14 cellular contexts compared by ENCODE assay signal in the genomic region with DNA sequence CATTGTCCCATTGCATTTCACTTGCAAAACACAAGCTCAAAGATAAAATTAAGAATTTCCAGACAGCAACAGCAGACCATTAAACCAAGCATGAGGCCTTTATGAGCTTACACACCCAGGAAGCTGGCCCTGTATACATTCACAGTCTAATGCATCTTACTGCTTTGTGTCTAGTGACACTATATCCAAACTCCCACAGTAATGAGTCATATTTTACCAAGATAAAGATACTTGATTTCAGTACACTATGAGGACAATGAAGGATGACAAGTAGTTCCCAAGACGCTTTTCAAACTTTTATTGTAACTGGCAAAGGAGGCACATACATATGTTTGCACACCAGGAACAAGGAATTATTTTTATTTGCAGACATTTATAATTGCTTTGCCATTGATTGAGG.
"Had no signal": no experiment of that assay in that cellular context is flagged by ENCODE, and none has a peak within 500 bp of the region (broad histone marks: within the 10 kb centered on the region; RNA-seq: fewer than 3 reads in every experiment).

No MANE protein-coding gene starts in this region.

- DNase-seq: amniotic stem cell; central memory CD4-positive, alpha-beta T cell; dorsolateral prefrontal cortex; foreskin melanocyte; glutamatergic neuron; hippocampal formation; midbrain; stimulated activated CD4-positive, alpha-beta T cell treated with anti-CD3 and anti-CD28 coated beads, Interleukin-12 subunit alpha, Interleukin-12 subunit beta, amount 100 ng/mL, for 4 hours; stimulated activated CD4-positive, alpha-beta T cell treated with anti-CD3 and anti-CD28 coated beads, Interleukin-2, amount 100 ng/mL, for 24 hours; stimulated activated naive CD4-positive, alpha-beta T cell treated with Interleukin-2 at 50 U/mL for 16 hours; T1000; thyroid gland had no signal

- ATAC-seq: activated CD4-positive, CD25-positive, alpha-beta regulatory T cell treated with anti-CD3 and anti-CD28 coated beads, Interleukin-2, amount 50 U/mL, for 24 hours had no signal

- H3K4me3 ChIP-seq: dorsolateral prefrontal cortex, lung, thyroid gland had no signal
